ENCODE assay signal across 8 cellular contexts in genomic region chr19:18425515-18426415, GRCh38. TPM values are rescaled to one million over a fixed set of nuclear protein-coding genes. Genes with fewer than 3 reads are reported as not detected.
DNase-seq lines count a peak whose midpoint lies in the region; ATAC-seq and TF ChIP-seq lines count a peak whose summit lies in the region.

No MANE protein-coding gene starts in this region.

- intact Hi-C loops in ascending aorta (cut with DNase I): no loop called here

- H3K27me3 ChIP-seq in ascending aorta: no peaks in the 10 kb centered on the region

- H3K4me1 ChIP-seq in ascending aorta: peaks cover 19 to 31% of the 10 kb centered on the region in 2 donors

- H3K36me3 ChIP-seq in ascending aorta: no peaks in the 10 kb centered on the region

- H3K27me3 Mint-ChIP-seq in activated CD4-positive, alpha-beta T cell treated with anti-CD3 and anti-CD28 coated beads, Interleukin-2, amount 10 ng/mL, durations not matched to agents 7 days and 5 days: no peaks in the 10 kb centered on the region
- H3K27me3 Mint-ChIP-seq in immature natural killer cell (ENCODE audit: low read depth in 3 of 3): peaks cover 2 to 12% (median 8%) of the 10 kb centered on the region in 3 donors
- no peaks in the 10 kb centered on the region for H3K27me3 Mint-ChIP-seq in type B pancreatic cell

- no peaks in the 10 kb centered on the region for H3K9me3 Mint-ChIP-seq in activated CD4-positive, alpha-beta T cell treated with anti-CD3 and anti-CD28 coated beads, Interleukin-2, amount 10 ng/mL, durations not matched to agents 7 days and 5 days
- H3K9me3 Mint-ChIP-seq in immature natural killer cell (no peaks in the 10 kb centered on the region), type B pancreatic cell (no peaks in the 10 kb centered on the region)

- H3K27ac Mint-ChIP-seq in activated CD4-positive, alpha-beta T cell treated with anti-CD3 and anti-CD28 coated beads, Interleukin-2, amount 10 ng/mL, durations not matched to agents 7 days and 5 days: peak overlapping the region; percentile 39
- H3K27ac Mint-ChIP-seq in immature natural killer cell (peak overlapping the region; percentile 31 to 94 (median 78)), type B pancreatic cell (peak overlapping the region; percentile 82)

- no peak for DNase-seq in activated CD4-positive, alpha-beta T cell treated with anti-CD3 and anti-CD28 coated beads, Interleukin-2, amount 10 ng/mL, durations not matched to agents 7 days and 5 days
- DNase-seq in activated CD4-positive, alpha-beta T cell treated with anti-CD3 and anti-CD28 coated beads, Interleukin-2, amount 50 U/mL, for 1 hour: no peak
- DNase-seq in ascending aorta (ENCODE audit: low spot score in 2 of 2): peak in 1 of 2 donors; percentile 90
- no peak for DNase-seq in immature natural killer cell
- DNase-seq in type B pancreatic cell (ENCODE audit: extremely low spot score, unreplicated experiment): no peak
- no peak for DNase-seq in stimulated activated naive CD4-positive, alpha-beta T cell (lab: John Stamatoyannopoulos, UW)
- DNase-seq in NCI-H2081 treated with DMSO at 0.1 percent for 48 hours (lab: John Stamatoyannopoulos, UW): no peak

- TF ChIP-seq CTCF in ascending aorta (IDR thresholded peaks at IDR 0.05): peak in 2 of 3 experiments; percentile 10 to 23
- no peak for TF ChIP-seq CTCF in type B pancreatic cell (conservative IDR thresholded peaks at IDR 0.05)

- POLR2A ChIA-PET in activated CD4-positive, alpha-beta T cell treated with anti-CD3 and anti-CD28 coated beads, Interleukin-2, amount 10 ng/mL, durations not matched to agents 7 days and 5 days (lab: Charles Lee): no interaction called here

- peak overlapping the region; percentile 70 to 80 for H3K27ac ChIP-seq in ascending aorta

- peak overlapping the region in 1 of 2 donors; percentile 17 for H3K4me3 ChIP-seq in ascending aorta

- H3K36me3 Mint-ChIP-seq in activated CD4-positive, alpha-beta T cell treated with anti-CD3 and anti-CD28 coated beads, Interleukin-2, amount 10 ng/mL, durations not matched to agents 7 days and 5 days (ENCODE audit: low read depth): peaks cover 19% of the 10 kb centered on the region
- H3K36me3 Mint-ChIP-seq in immature natural killer cell (no peaks in the 10 kb centered on the region), type B pancreatic cell (no peaks in the 10 kb centered on the region)

- ATAC-seq in GM18868 (IDR thresholded peaks at IDR 0.05; ENCODE audit: unreplicated experiment): no peak

- H3K4me3 Mint-ChIP-seq in activated CD4-positive, alpha-beta T cell treated with anti-CD3 and anti-CD28 coated beads, Interleukin-2, amount 10 ng/mL, durations not matched to agents 7 days and 5 days: no peak overlapping the region
- H3K4me3 Mint-ChIP-seq in immature natural killer cell (peak overlapping the region in 2 of 5 donors; percentile 7 to 36), type B pancreatic cell (peak overlapping the region; percentile 28)

- no peaks in the 10 kb centered on the region for H3K9me3 ChIP-seq in ascending aorta

- CTCF ChIA-PET in activated CD4-positive, alpha-beta T cell treated with anti-CD3 and anti-CD28 coated beads, Interleukin-2, amount 10 ng/mL, durations not matched to agents 7 days and 5 days (lab: Charles Lee): interaction anchor here (0.6 to 1.4 kb wide), 2 partner anchors 9 to 186 kb away, joined by 3 read pairs; no protein-coding TSS in a partner anchor

- H3K4me1 Mint-ChIP-seq in activated CD4-positive, alpha-beta T cell treated with anti-CD3 and anti-CD28 coated beads, Interleukin-2, amount 10 ng/mL, durations not matched to agents 7 days and 5 days: peaks cover 69% of the 10 kb centered on the region
- peaks cover 55 to 59% of the 10 kb centered on the region in 2 donors for H3K4me1 Mint-ChIP-seq in immature natural killer cell
- H3K4me1 Mint-ChIP-seq in type B pancreatic cell (ENCODE audit: unreplicated experiment): peaks cover 34% of the 10 kb centered on the region

RNA-seq across cellular contexts. Expression of gene SSBP4, which starts 6.6 kb away (rescaled TPM):
- total RNA-seq in activated CD4-positive, alpha-beta T cell treated with anti-CD3 and anti-CD28 coated beads, Interleukin-2, amount 10 ng/mL, durations not matched to agents 7 days and 5 days: 100 to 1,000 TPM; 112 to 123 TPM
- 233 TPM for total RNA-seq in ascending aorta
- polyA plus RNA-seq in immature natural killer cell: 100 to 1,000 TPM in 2 of 3 donors, 10 to 100 TPM in 1; 73.5 to 122 (median 107) TPM
- 76.7 and 99.0 TPM in 2 replicates for total RNA-seq in type B pancreatic cell (ENCODE audit: low replicate concordance)

RNA-seq across cellular contexts. Expression of gene ISYNA1, which starts 12.2 kb away (rescaled TPM):
- 10 to 100 TPM; 10.7 to 12.1 TPM for total RNA-seq in activated CD4-positive, alpha-beta T cell treated with anti-CD3 and anti-CD28 coated beads, Interleukin-2, amount 10 ng/mL, durations not matched to agents 7 days and 5 days
- total RNA-seq in ascending aorta (93.1 TPM), type B pancreatic cell (ENCODE audit: low replicate concordance) (278 and 303 TPM in 2 replicates)
- polyA plus RNA-seq in immature natural killer cell: 10 to 100 TPM; 29.7 to 32.2 (median 31.2) TPM

RNA-seq across cellular contexts. Expression of gene LRRC25, which starts 28.3 kb away (rescaled TPM):
- not detected for total RNA-seq in activated CD4-positive, alpha-beta T cell treated with anti-CD3 and anti-CD28 coated beads, Interleukin-2, amount 10 ng/mL, durations not matched to agents 7 days and 5 days
- total RNA-seq in ascending aorta (6.9 TPM), type B pancreatic cell (ENCODE audit: low replicate concordance) (0.19 TPM in 1 of 2 replicates, not detected in the other)
- polyA plus RNA-seq in immature natural killer cell: 10 to 100 TPM in 1 of 3 donors, 1 to 10 TPM in 2; 2.7 to 18.1 (median 7.7) TPM

RNA-seq across cellular contexts. Expression of gene GDF15, which starts 39.8 kb away (rescaled TPM):
- not detected for total RNA-seq in activated CD4-positive, alpha-beta T cell treated with anti-CD3 and anti-CD28 coated beads, Interleukin-2, amount 10 ng/mL, durations not matched to agents 7 days and 5 days
- total RNA-seq in ascending aorta (8.5 TPM), type B pancreatic cell (ENCODE audit: low replicate concordance) (102 and 106 TPM in 2 replicates)
- polyA plus RNA-seq in immature natural killer cell: not detected
